13 cellular contexts compared by ENCODE assay signal in genomic region chr21:36839735-36840134, GRCh38.
DNase-seq lines count a peak whose midpoint lies in the region; ATAC-seq and TF ChIP-seq lines count a peak whose summit lies in the region.
"Had no signal": no experiment of that assay in that cellular context is flagged by ENCODE, and none has a peak within 500 bp of the region (broad histone marks: within the 10 kb centered on the region; RNA-seq: fewer than 3 reads in every experiment).

No MANE protein-coding gene starts in this region.

- DNase-seq in HFFc6 (no peak), SK-MEL-5 (ENCODE audit: low read depth, low spot score) (peak; percentile 27), osteocyte (ENCODE audit: extremely low spot score, unreplicated experiment) (no peak), HUDEP-2 (lab: John Stamatoyannopoulos, UW; ENCODE audit: unreplicated experiment in 76 of 76) (no peak)
- no peak for DNase-seq in stimulated activated CD8-positive, alpha-beta memory T cell treated with anti-CD3 and anti-CD28 coated beads, Interleukin-4, amount 100 ng/mL, for 48 hours
- DNase-seq: CD4-positive, alpha-beta T cell; COR-L47; GOT3; MG63; NCI-H446; NCI-H524 treated with DMSO at 0.1 percent for 48 hours had no signal

- no peak for TF ChIP-seq CTCF in HFFc6 (IDR thresholded peaks at IDR 0.05)
- TF ChIP-seq CTCF in osteocyte (IDR thresholded peaks at IDR 0.05), result no peak

- H3K27me3 Mint-ChIP-seq in HFFc6 (ENCODE audit: insufficient read depth), result peaks cover 1% of the 10 kb centered on the region
- no peaks in the 10 kb centered on the region for H3K27me3 Mint-ChIP-seq in dendritic cell treated with granulocyte-macrophage colony-stimulating factor and Interleukin-4, amounts not matched to agents 40 ng/mL and 50 ng/mL, for 4 days
- H3K27me3 Mint-ChIP-seq in osteocyte (ENCODE audit: unreplicated experiment), result no peaks in the 10 kb centered on the region
- H3K27me3 Mint-ChIP-seq: CD4-positive, alpha-beta T cell had no signal

- in situ Hi-C loops in SK-MEL-5 (cut with HindIII; ENCODE audit: low pct_unique_long_range_greater_than_20kb, low sequenced_read_pairs), result no loop called here

- H3K27ac Mint-ChIP-seq in HFFc6, result peak overlapping the region; percentile 80; the same call in 1 of the 2 replicates
- H3K27ac Mint-ChIP-seq in dendritic cell treated with granulocyte-macrophage colony-stimulating factor and Interleukin-4, amounts not matched to agents 40 ng/mL and 50 ng/mL, for 4 days, result peak overlapping the region; percentile 29
- peak overlapping the region; percentile 87 for H3K27ac Mint-ChIP-seq in osteocyte (ENCODE audit: unreplicated experiment)
- H3K27ac Mint-ChIP-seq: CD4-positive, alpha-beta T cell had no signal

- no peaks in the 10 kb centered on the region for H3K9me3 Mint-ChIP-seq in HFFc6
- H3K9me3 Mint-ChIP-seq in dendritic cell treated with granulocyte-macrophage colony-stimulating factor and Interleukin-4, amounts not matched to agents 40 ng/mL and 50 ng/mL, for 4 days, result no peaks in the 10 kb centered on the region
- H3K9me3 Mint-ChIP-seq in osteocyte (ENCODE audit: unreplicated experiment), result no peaks in the 10 kb centered on the region
- H3K9me3 Mint-ChIP-seq: CD4-positive, alpha-beta T cell had no signal

- no peaks in the 10 kb centered on the region for H3K36me3 Mint-ChIP-seq in HFFc6 (ENCODE audit: low read depth)
- no peaks in the 10 kb centered on the region for H3K36me3 Mint-ChIP-seq in dendritic cell treated with granulocyte-macrophage colony-stimulating factor and Interleukin-4, amounts not matched to agents 40 ng/mL and 50 ng/mL, for 4 days (ENCODE audit: low read depth)
- H3K36me3 Mint-ChIP-seq in osteocyte (ENCODE audit: unreplicated experiment), result peaks cover 5% of the 10 kb centered on the region

- H3K4me3 Mint-ChIP-seq in HFFc6 (peak overlapping the region; percentile 68; the same call in 1 of the 2 replicates), osteocyte (ENCODE audit: unreplicated experiment) (no peak overlapping the region)
- H3K4me3 Mint-ChIP-seq in dendritic cell treated with granulocyte-macrophage colony-stimulating factor and Interleukin-4, amounts not matched to agents 40 ng/mL and 50 ng/mL, for 4 days, result no peak overlapping the region
- H3K4me3 Mint-ChIP-seq: CD4-positive, alpha-beta T cell had no signal

- H3K4me1 Mint-ChIP-seq in HFFc6 (ENCODE audit: low read depth), result peaks cover 39% of the 10 kb centered on the region
- peaks cover 10% of the 10 kb centered on the region for H3K4me1 Mint-ChIP-seq in dendritic cell treated with granulocyte-macrophage colony-stimulating factor and Interleukin-4, amounts not matched to agents 40 ng/mL and 50 ng/mL, for 4 days (ENCODE audit: low read depth)
- peaks cover 32% of the 10 kb centered on the region for H3K4me1 Mint-ChIP-seq in osteocyte (ENCODE audit: unreplicated experiment)

- ATAC-seq in GM19397 (IDR thresholded peaks at IDR 0.05; ENCODE audit: unreplicated experiment), result no peak

- intact Hi-C loops in dendritic cell treated with granulocyte-macrophage colony-stimulating factor and Interleukin-4, amounts not matched to agents 40 ng/mL and 50 ng/mL, for 4 days (cut with micrococcal nuclease), result no loop called here

Comparison
In these comparisons a context has a peak if more than half of its experiments do, and no peak if none do; other contexts are left out.
1. H3K27ac Mint-ChIP-seq: peak in every context shown above with its lines; median percentile 87 in osteocyte; 80 in HFFc6; 29 in dendritic cell treated with granulocyte-macrophage colony-stimulating factor and Interleukin-4, amounts not matched to agents 40 ng/mL and 50 ng/mL, for 4 days.